Comparison of ENCODE assay signal across 22 cellular contexts in genomic region chr6:147438758-147439528, GRCh38.
DNase-seq lines count a peak whose midpoint lies in the region; ATAC-seq, FAIRE-seq and TF ChIP-seq lines count a peak whose summit lies in the region.
"Had no signal": no experiment of that assay in that cellular context is flagged by ENCODE, and none has a peak within 500 bp of the region (broad histone marks: within the 10 kb centered on the region; RNA-seq: fewer than 3 reads in every experiment).

No MANE protein-coding gene starts in this region.

- peak; percentile 61 for DNase-seq in iPS DF 6.9 (ENCODE audit: low read depth, low spot score)
- DNase-seq in breast epithelium (ENCODE audit: low spot score in 2 of 2) = no peak
- no peak for DNase-seq in NK-92 (lab: John Stamatoyannopoulos, UW; ENCODE audit: unreplicated experiment)
- DNase-seq in urothelium cell line (ENCODE audit: low spot score) = no peak
- DNase-seq in GM13976 (ENCODE audit: low spot score) = no peak
- DNase-seq: activated CD8-positive, alpha-beta memory T cell treated with anti-CD3 and anti-CD28 coated beads, Interleukin-2, amount 50 U/mL, for 4 hours; activated naive CD4-positive, alpha-beta T cell treated with anti-CD3 and anti-CD28 coated beads, Interleukin-2, amount 10 ng/mL, durations not matched to agents 7 days and 5 days; body of pancreas; esophagus squamous epithelium; HFFc6; lower lobe of right lung; natural killer cell; NCI-H2029; NCI-H774; psoas muscle; T-cell had no signal

- TF ChIP-seq CTCF in breast epithelium (IDR thresholded peaks at IDR 0.05) (no peak), GM13976 (IDR thresholded peaks at IDR 0.05; ENCODE audit: borderline replicate concordance, control extremely low read depth, extremely low read depth, insufficient read depth, missing control alignments) (no peak)

- WGBS in iPS DF 6.9 (ENCODE audit: insufficient coverage, insufficient read length) = no CpG with 5 or more reads among the region's 9 CpGs

- in situ Hi-C loops in GM13976 (cut with MboI; ENCODE audit: low sequenced_read_pairs, unreplicated experiment) = no loop called here

- H3K4me1 ChIP-seq in iPS DF 6.9 (ENCODE audit: control insufficient read depth, insufficient read depth, low read length) = peaks cover 4% of the 10 kb centered on the region; the same call in 1 of the 2 replicates
- no peaks in the 10 kb centered on the region for H3K4me1 ChIP-seq in breast epithelium
- H3K4me1 ChIP-seq: body of pancreas, lower lobe of right lung, psoas muscle had no signal

- no peak overlapping the region for H3K4me3 ChIP-seq in iPS DF 6.9 (ENCODE audit: low read length)
- H3K4me3 ChIP-seq in breast epithelium = no peak overlapping the region
- H3K4me3 ChIP-seq: body of pancreas, esophagus squamous epithelium, hepatocyte, lower lobe of right lung, psoas muscle had no signal

- H3K36me3 ChIP-seq in iPS DF 6.9 (ENCODE audit: control insufficient read depth, insufficient read depth, low read length) (no peaks in the 10 kb centered on the region), breast epithelium (no peaks in the 10 kb centered on the region)
- H3K36me3 ChIP-seq: esophagus squamous epithelium, lower lobe of right lung had no signal

- H3K27ac ChIP-seq in iPS DF 6.9 (ENCODE audit: low read length) = no peak overlapping the region
- no peak overlapping the region for H3K27ac ChIP-seq in breast epithelium
- H3K27ac ChIP-seq: body of pancreas, esophagus squamous epithelium, hepatocyte, lower lobe of right lung, psoas muscle, RWPE1 had no signal

- no peaks in the 10 kb centered on the region for H3K9me3 ChIP-seq in iPS DF 6.9 (ENCODE audit: control insufficient read depth, insufficient read depth, low read length)
- H3K9me3 ChIP-seq in breast epithelium = no peaks in the 10 kb centered on the region
- H3K9me3 ChIP-seq: body of pancreas, esophagus squamous epithelium, lower lobe of right lung, psoas muscle had no signal

- H3K27me3 ChIP-seq in iPS DF 6.9 (ENCODE audit: control insufficient read depth, insufficient read depth, low read length) (peaks cover 32% of the 10 kb centered on the region; the same call in 1 of the 2 replicates), breast epithelium (no peaks in the 10 kb centered on the region)
- H3K27me3 ChIP-seq: body of pancreas, esophagus squamous epithelium, hepatocyte had no signal

- no peak for TF ChIP-seq POLR2A in breast epithelium (IDR thresholded peaks at IDR 0.05)

- intact Hi-C loops in breast epithelium (cut with DNase I; ENCODE audit: low total_unique reads) = no loop called here

- FAIRE-seq in urothelium cell line (lab: Jason Lieb, UNC) = no peak

- peak; percentile 85 for ATAC-seq in GM18520 (IDR thresholded peaks at IDR 0.05; ENCODE audit: unreplicated experiment)
- peak; percentile 74 for ATAC-seq in GM21717 (IDR thresholded peaks at IDR 0.05; ENCODE audit: unreplicated experiment)
- ATAC-seq in HG03442 (IDR thresholded peaks at IDR 0.05; ENCODE audit: unreplicated experiment) = peak; percentile 67
- ATAC-seq: activated CD4-positive, CD25-positive, alpha-beta regulatory T cell treated with anti-CD3 and anti-CD28 coated beads, Interleukin-2, amount 50 U/mL, for 24 hours; body of pancreas; lower lobe of right lung; natural killer cell; psoas muscle; T-cell had no signal
